Comparison of ENCODE assay signal across 2 cellular contexts in the genomic region with DNA sequence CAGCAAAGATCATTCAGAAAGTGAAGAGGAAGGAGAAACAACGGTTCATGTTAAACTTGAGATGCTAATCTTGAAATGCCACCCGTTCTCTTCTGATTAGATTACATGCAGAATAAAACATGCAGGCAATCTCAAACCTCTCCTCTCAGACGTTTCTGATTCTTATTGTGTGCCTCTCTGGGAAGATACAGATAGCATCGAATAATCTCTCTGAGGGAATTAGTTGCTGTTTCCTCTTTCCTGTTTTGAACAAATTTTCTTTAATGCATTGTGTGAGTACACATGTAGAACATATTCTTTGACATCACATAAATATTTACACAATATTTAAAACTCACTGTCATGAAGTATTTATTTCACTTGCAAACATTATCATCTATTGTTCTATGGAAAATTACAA.
TF ChIP-seq lines count a peak whose summit lies in the region.

No MANE protein-coding gene starts in this region.

TF ChIP-seq in IMR-90, 13 proteins besides CTCF, POLR2A, EP300 and RAD21 (continued from another document):
- TF ChIP-seq, protein P1, sequence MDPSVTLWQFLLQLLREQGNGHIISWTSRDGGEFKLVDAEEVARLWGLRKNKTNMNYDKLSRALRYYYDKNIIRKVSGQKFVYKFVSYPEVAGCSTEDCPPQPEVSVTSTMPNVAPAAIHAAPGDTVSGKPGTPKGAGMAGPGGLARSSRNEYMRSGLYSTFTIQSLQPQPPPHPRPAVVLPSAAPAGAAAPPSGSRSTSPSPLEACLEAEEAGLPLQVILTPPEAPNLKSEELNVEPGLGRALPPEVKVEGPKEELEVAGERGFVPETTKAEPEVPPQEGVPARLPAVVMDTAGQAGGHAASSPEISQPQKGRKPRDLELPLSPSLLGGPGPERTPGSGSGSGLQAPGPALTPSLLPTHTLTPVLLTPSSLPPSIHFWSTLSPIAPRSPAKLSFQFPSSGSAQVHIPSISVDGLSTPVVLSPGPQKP (IDR thresholded peaks at IDR 0.05; ENCODE audit: borderline replicate concordance, low read depth, low read length): no peak
- TF ChIP-seq RFX5 (IDR thresholded peaks at IDR 0.05; ENCODE audit: low read depth, low read length): no peak
- TF ChIP-seq CHD1 (IDR thresholded peaks at IDR 0.05; ENCODE audit: low read depth, low read length): no peak
- no peak for TF ChIP-seq MAFK (IDR thresholded peaks at IDR 0.05; ENCODE audit: low read depth, low read length)
- no peak for TF ChIP-seq MXI1 (IDR thresholded peaks at IDR 0.05; ENCODE audit: borderline replicate concordance, low read depth, low read length)
- no peak for TF ChIP-seq RCOR1 (IDR thresholded peaks at IDR 0.05; ENCODE audit: insufficient replicate concordance, low read length)
- TF ChIP-seq CEBPB (IDR thresholded peaks at IDR 0.05; ENCODE audit: low read depth, low read length): no peak
- no peak for TF ChIP-seq FOS (IDR thresholded peaks at IDR 0.05; ENCODE audit: low read depth, low read length)

TF ChIP-seq in SK-N-SH treated with all-trans-retinoic acid at 6 μM for 48 hours, 23 proteins besides CTCF, POLR2A, EP300 and RAD21 (continued from another document):
- no peak for TF ChIP-seq CREB5 (CRISPR knock-in tag; IDR thresholded peaks at IDR 0.05; ENCODE audit: low read depth)
- no peak for TF ChIP-seq RARB (CRISPR knock-in tag; IDR thresholded peaks at IDR 0.05)
- TF ChIP-seq TOX (CRISPR knock-in tag; IDR thresholded peaks at IDR 0.05; ENCODE audit: borderline replicate concordance): no peak
- no peak for TF ChIP-seq GLIS3 (CRISPR knock-in tag; IDR thresholded peaks at IDR 0.05)
- no peak for TF ChIP-seq ZNF565 (CRISPR knock-in tag; conservative IDR thresholded peaks at IDR 0.05; ENCODE audit: low read depth)
- no peak for TF ChIP-seq BACH2 (CRISPR knock-in tag; IDR thresholded peaks at IDR 0.05; ENCODE audit: borderline replicate concordance)
- TF ChIP-seq, protein P2, sequence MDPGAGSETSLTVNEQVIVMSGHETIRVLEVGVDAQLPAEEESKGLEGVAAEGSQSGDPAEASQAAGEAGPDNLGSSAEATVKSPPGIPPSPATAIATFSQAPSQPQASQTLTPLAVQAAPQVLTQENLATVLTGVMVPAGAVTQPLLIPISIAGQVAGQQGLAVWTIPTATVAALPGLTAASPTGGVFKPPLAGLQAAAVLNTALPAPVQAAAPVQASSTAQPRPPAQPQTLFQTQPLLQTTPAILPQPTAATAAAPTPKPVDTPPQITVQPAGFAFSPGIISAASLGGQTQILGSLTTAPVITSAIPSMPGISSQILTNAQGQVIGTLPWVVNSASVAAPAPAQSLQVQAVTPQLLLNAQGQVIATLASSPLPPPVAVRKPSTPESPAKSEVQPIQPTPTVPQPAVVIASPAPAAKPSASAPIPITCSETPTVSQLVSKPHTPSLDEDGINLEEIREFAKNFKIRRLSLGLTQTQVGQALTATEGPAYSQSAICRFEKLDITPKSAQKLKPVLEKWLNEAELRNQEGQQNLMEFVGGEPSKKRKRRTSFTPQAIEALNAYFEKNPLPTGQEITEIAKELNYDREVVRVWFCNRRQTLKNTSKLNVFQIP (CRISPR knock-in tag; IDR thresholded peaks at IDR 0.05; ENCODE audit: borderline replicate concordance, low read depth): no peak
- no peak for TF ChIP-seq ZNF70 (CRISPR knock-in tag; IDR thresholded peaks at IDR 0.05)
- no peak for TF ChIP-seq ZFP30 (CRISPR knock-in tag; IDR thresholded peaks at IDR 0.05)
